Comparison of ENCODE assay signal across 8 cellular contexts in the genomic region with DNA sequence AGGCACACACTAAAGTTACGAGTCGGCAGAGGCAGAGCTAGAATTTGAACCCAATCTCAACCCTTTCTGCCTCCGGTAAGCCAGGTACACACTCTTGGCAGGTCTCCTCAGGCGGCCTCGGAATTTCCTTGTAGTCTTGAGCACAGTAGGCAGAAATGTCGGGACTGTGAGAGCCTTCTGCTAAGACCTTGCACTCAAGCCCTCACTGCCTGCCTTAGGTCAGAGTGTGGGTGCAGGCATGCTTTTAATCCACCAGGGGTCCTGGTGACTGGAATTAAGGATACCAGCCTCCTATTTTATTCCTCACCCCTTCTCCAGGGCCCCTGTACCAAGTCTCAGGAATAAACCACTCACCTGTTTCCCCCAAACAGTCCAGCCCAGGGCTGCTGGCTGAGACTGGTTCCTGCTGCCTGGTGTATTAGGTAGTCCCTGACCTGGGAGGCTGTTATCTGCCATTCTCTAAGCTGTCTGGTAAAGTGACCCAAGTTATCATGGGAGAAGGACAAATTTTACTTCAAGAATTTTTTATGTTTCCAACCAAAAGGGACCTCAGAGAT. TPM values are rescaled to one million over a fixed set of nuclear protein-coding genes. Genes with fewer than 3 reads are reported as not detected.
DNase-seq lines count a peak whose midpoint lies in the region; ATAC-seq, FAIRE-seq and TF ChIP-seq lines count a peak whose summit lies in the region.

No MANE protein-coding gene starts in this region.

- peaks cover 11 to 16% of the 10 kb centered on the region in 2 experiments for H3K79me1 ChIP-seq in IMR-90 (ENCODE audit: low read depth in 1 of 2, low read length in 2 of 2)

- H4K5ac ChIP-seq in IMR-90 (ENCODE audit: low read depth, low read length), result no peak overlapping the region

- peak overlapping the region; percentile 18 to 92; a peak in 3 of 4 replicates for H4K8ac ChIP-seq in IMR-90 (ENCODE audit: low read depth in 2 of 2, low read length in 2 of 2)

- no CpG with 5 or more reads among the region's 6 CpGs for WGBS in IMR-90 (ENCODE audit: extremely low coverage in 2 of 2, insufficient read length in 1 of 2), 2 experiments
- WGBS in GM12878 (ENCODE audit: insufficient coverage, insufficient replicate concordance, low lambda C conversion rate, missing lambda C conversion rate), result 4% methylated on average over 6 of the region's 6 CpGs

- RAD21 ChIA-PET in GM12878 (lab: Charles Lee; ENCODE audit: unreplicated experiment), result interaction anchor here (0.7 to 2.5 kb wide), 13 partner anchors 10 to 437 kb away, joined by 3 to 19 read pairs (median 5); no protein-coding TSS in a partner anchor

- FAIRE-seq in GM12878 (lab: Jason Lieb, UNC), result peak; percentile 71

- TF ChIP-seq POLR2A in IMR-90 (IDR thresholded peaks at IDR 0.05; ENCODE audit: low read depth, low read length), result no peak
- TF ChIP-seq POLR2A in GM12878 (IDR thresholded peaks at IDR 0.05; ENCODE audit: low read depth, low read length), result no peak

- intact Hi-C loops in IMR-90 (cut with micrococcal nuclease), result no loop called here
- intact Hi-C loops in GM12878 (cut with micrococcal nuclease; ENCODE audit: unreplicated experiment), result loop anchor here (1.0 to 5.0 kb wide), 4 partner anchors 19 to 351 kb away; partner anchors contain the start of gene CALU

- no peak overlapping the region for H2BK20ac ChIP-seq in IMR-90 (ENCODE audit: low read depth, low read length)

- TF ChIP-seq CTCF in IMR-90 (conservative IDR thresholded peaks at IDR 0.05; ENCODE audit: low read depth, low read length) (peak; percentile 61), GM12878 (IDR thresholded peaks at IDR 0.05 in 2 of 3, conservative IDR thresholded peaks at IDR 0.05 in 1 of 3; ENCODE audit: control insufficient read depth in 2 of 3, extremely low read depth in 1 of 3, insufficient read depth in 1 of 3, low read depth in 3 of 3, low read length in 3 of 3) (peak; percentile 44 to 61 (median 61))

- H3K27ac ChIP-seq in IMR-90 (ENCODE audit: insufficient read depth, low read length) (peak overlapping the region; percentile 74), GM12878 (ENCODE audit: control insufficient read depth, insufficient read depth) (peak overlapping the region; percentile 62)

- peak; percentile 22 for ATAC-seq in GM21423 (IDR thresholded peaks at IDR 0.05; ENCODE audit: unreplicated experiment)
- peak; percentile 46 for ATAC-seq in IMR-90 (ENCODE audit: low read depth)
- ATAC-seq in GM12878, result peak; percentile 84

- no peak overlapping the region for H3K18ac ChIP-seq in IMR-90 (ENCODE audit: low read depth, low read length)

- H3K79me2 ChIP-seq in GM12878 (ENCODE audit: control insufficient read depth, insufficient read depth, low read length), result peaks cover 18% of the 10 kb centered on the region

- H3K23ac ChIP-seq in IMR-90 (ENCODE audit: low read depth, low read length), result peak overlapping the region; percentile 87

- no TSS peak for BruUV-seq in IMR-90 (replicated peaks; lab: Mats Ljungman, UMichigan)
- TSS peak; percentile 76 for BruUV-seq in GM12878 (replicated peaks; lab: Mats Ljungman, UMichigan)

- H2AK5ac ChIP-seq in IMR-90 (ENCODE audit: low read depth, low read length), result peak overlapping the region; percentile 82

- H3K9me3 ChIP-seq in IMR-90 (ENCODE audit: control insufficient read depth, insufficient read depth, low read length) (no peaks in the 10 kb centered on the region), GM12878 (replicated peaks; ENCODE audit: control insufficient read depth, insufficient read depth, low read length) (no peaks in the 10 kb centered on the region)

- SMC1A ChIA-PET in GM12878 (lab: Charles Lee; ENCODE audit: uncharacterized antibody, unreplicated experiment), result interaction anchor here (0.6 to 3.2 kb wide), 15 partner anchors 8 to 347 kb away, joined by 3 to 32 read pairs (median 4); no protein-coding TSS in a partner anchor

- H3K4me3 ChIP-seq in IMR-90 (ENCODE audit: insufficient read depth, low read depth, low read length) (peak overlapping the region; percentile 66), GM12878 (peak overlapping the region; percentile 84)

- TF ChIP-seq RAD21 in IMR-90 (IDR thresholded peaks at IDR 0.05; ENCODE audit: low read length) (peak; percentile 45), GM12878 (IDR thresholded peaks at IDR 0.05; ENCODE audit: insufficient read depth, low read depth, low read length) (no peak; the same call in 1 of the 2 replicates)

- dilution Hi-C loops in IMR-90 (cut with HindIII; ENCODE audit: low sequenced_read_pairs, unreplicated experiment), result no loop called here

- peak overlapping the region; percentile 75 for H3K4ac ChIP-seq in IMR-90 (ENCODE audit: low read depth, low read length)

- H3K4me2 ChIP-seq in IMR-90 (ENCODE audit: low read depth, low read length), result peak overlapping the region; percentile 79
- H3K4me2 ChIP-seq in GM12878 (ENCODE audit: control insufficient read depth, insufficient read depth), result peak overlapping the region; percentile 97

- peak overlapping the region; percentile 61 for H2BK5ac ChIP-seq in IMR-90 (ENCODE audit: low read depth, low read length, poor library complexity, severe bottlenecking)

- H3K56ac ChIP-seq in IMR-90 (ENCODE audit: extremely low read depth, insufficient read depth, low read length), result peak overlapping the region; percentile 75; the same call in 1 of the 2 replicates

- TF ChIP-seq EP300 in GM12878 (IDR thresholded peaks at IDR 0.05; ENCODE audit: borderline replicate concordance in 1 of 2, control insufficient read depth in 1 of 2, low read depth in 2 of 2, low read length in 2 of 2), result no peak

- DNase-seq in DMS53 treated with DMSO at 0.1 percent for 48 hours (lab: John Stamatoyannopoulos, UW; ENCODE audit: unreplicated experiment), result peak; percentile 60
- peak; percentile 74 for DNase-seq in IMR-90
- peak; percentile 75 for DNase-seq in SK-MEL-5 (ENCODE audit: low read depth, low spot score)
- no peak for DNase-seq in GM12878 (ENCODE audit: low read depth, low spot score)
- DNase-seq in islet precursor cell, result peak; percentile 83
- DNase-seq in stimulated activated CD4-positive, alpha-beta T cell treated with anti-CD3 and anti-CD28 coated beads, Interleukin-1b, Interleukin-23, amount 100 ng/mL, for 48 hours, result peak; percentile 52
- DNase-seq in hippocampal formation (lab: John Stamatoyannopoulos, UW), result no peak

- CTCF ChIA-PET in IMR-90 (lab: Yijun Ruan, JAX), result interaction anchor here (0.7 to 2.0 kb wide), 3 partner anchors 17 to 63 kb away, joined by 3 to 5 read pairs (median 4); no protein-coding TSS in a partner anchor
- CTCF ChIA-PET in GM12878 (lab: Yijun Ruan, JAX), result interaction anchor here (0.5 to 5.5 kb wide), 26 partner anchors 10 to 466 kb away, joined by 3 to 72 read pairs (median 4); partner anchors contain the start of genes AHCYL2 and CALU

- in situ Hi-C loops in IMR-90 (cut with MboI; ENCODE audit: low sequenced_read_pairs), result no loop called here
- in situ Hi-C loops in SK-MEL-5 (cut with HindIII; ENCODE audit: low pct_unique_long_range_greater_than_20kb, low sequenced_read_pairs), result no loop called here
- in situ Hi-C loops in GM12878 (cut with MboI), result no loop called here

- H3K9ac ChIP-seq in IMR-90 (ENCODE audit: low read depth, low read length), result peak overlapping the region; percentile 88
- peak overlapping the region; percentile 75 for H3K9ac ChIP-seq in GM12878 (ENCODE audit: control insufficient read depth, insufficient read depth, low read length)

- H3K27me3 ChIP-seq in IMR-90 (ENCODE audit: control insufficient read depth, insufficient read depth, low read length), result no peaks in the 10 kb centered on the region; the same call in 1 of the 2 replicates
- H3K27me3 ChIP-seq in GM12878 (replicated peaks in 1 of 2; ENCODE audit: control insufficient read depth in 2 of 2, insufficient read depth in 2 of 2, low read length in 1 of 2), result no peaks in the 10 kb centered on the region

- peak overlapping the region; percentile 1; the same call in 1 of the 2 replicates for H4K91ac ChIP-seq in IMR-90 (ENCODE audit: insufficient read depth, low read depth, low read length)

- peak overlapping the region; percentile 93 for H2AFZ ChIP-seq in IMR-90 (replicated peaks; ENCODE audit: low read length, poor library complexity)
- H2AFZ ChIP-seq in GM12878 (ENCODE audit: control insufficient read depth, low read depth, low read length), result peak overlapping the region; percentile 92

- POLR2A ChIA-PET in IMR-90 (lab: Charles Lee; ENCODE audit: unreplicated experiment) (interaction anchor here (1.1 kb wide), 1 partner anchor 36 kb away, joined by 3 read pairs; no protein-coding TSS in a partner anchor), GM12878 (lab: Charles Lee) (interaction anchor here (0.9 to 2.4 kb wide), 3 partner anchors 8 to 76 kb away, joined by 3 to 8 read pairs (median 5); no protein-coding TSS in a partner anchor)

- H4K20me1 ChIP-seq in IMR-90 (ENCODE audit: insufficient read depth, low read length) (peaks cover 38% of the 10 kb centered on the region), GM12878 (ENCODE audit: control insufficient read depth, insufficient read depth) (no peaks in the 10 kb centered on the region)

- H2BK15ac ChIP-seq in IMR-90 (ENCODE audit: low read depth, low read length), result no peak overlapping the region

- H3K36me3 ChIP-seq in IMR-90 (ENCODE audit: control insufficient read depth, insufficient read depth, low read length), result peaks cover 26% of the 10 kb centered on the region
- no peaks in the 10 kb centered on the region; a peak in 2 of 4 replicates for H3K36me3 ChIP-seq in GM12878 (ENCODE audit: control insufficient read depth in 2 of 2, insufficient read depth in 2 of 2, low read length in 1 of 2)

- H3K9me1 ChIP-seq in IMR-90 (ENCODE audit: insufficient read depth, low read length), result peaks cover 5% of the 10 kb centered on the region; the same call in 1 of the 2 replicates

- H3K4me1 ChIP-seq in IMR-90 (ENCODE audit: control insufficient read depth, insufficient read depth, low read length) (peaks cover 2% of the 10 kb centered on the region), GM12878 (ENCODE audit: control insufficient read depth, insufficient read depth, low read length) (peaks cover 8% of the 10 kb centered on the region; the same call in 1 of the 2 replicates)

- peak overlapping the region; percentile 8; the same call in 1 of the 2 replicates for H2BK120ac ChIP-seq in IMR-90 (ENCODE audit: low read depth, low read length)

- H2AK9ac ChIP-seq in IMR-90 (replicated peaks; ENCODE audit: low read depth, low read length, poor library complexity), result peak overlapping the region; percentile 93

- peak overlapping the region; percentile 92 for H3K14ac ChIP-seq in IMR-90 (replicated peaks; ENCODE audit: low read depth, low read length)

RNA-seq across cellular contexts. Expression of gene ATP6V1F, which starts 0.9 kb away (rescaled TPM):
- 61.1 and 104 TPM in 2 replicates for total RNA-seq in IMR-90 (2012; rRNA removed)
- 321 and 346 TPM in 2 replicates for polyA plus RNA-seq in IMR-90 (2012; rRNA removed)
- 128 and 421 TPM in 2 replicates for polyA plus RNA-seq in IMR-90 (2012; cell fraction: cytosol; rRNA removed)
- 84.2 and 106 TPM in 2 replicates for polyA plus RNA-seq in IMR-90 (2012; cell fraction: nucleus; rRNA removed; ENCODE audit: low replicate concordance)
- total RNA-seq in SK-MEL-5 (2014; rRNA removed; shearing (Covaris generic)), result 318 and 339 TPM in 2 replicates
- 339 and 433 TPM in 2 replicates for polyA plus RNA-seq in SK-MEL-5 (2015; cell fraction: cytosol; rRNA removed)
- polyA plus RNA-seq in SK-MEL-5 (2015; cell fraction: nucleus; rRNA removed), result 26.0 and 33.7 TPM in 2 replicates
- 10.0 and 12.5 TPM in 2 replicates for total RNA-seq in GM12878 (2013; cell fraction: nucleolus; rRNA removed)
- 123 and 126 TPM in 2 replicates for total RNA-seq in GM12878 (2014; rRNA removed)
- 108 and 111 TPM in 2 replicates for total RNA-seq in GM12878 (2014; rRNA removed; fragmentation: Illumina TruSeq; extraction: Trizol)
- 143 and 155 TPM in 2 replicates for total RNA-seq in GM12878 (2021)
- polyA plus RNA-seq in GM12878 (2011; ENCODE audit: low read depth), result 304 TPM
- 121 and 194 TPM in 2 replicates for polyA plus RNA-seq in GM12878 (2011; rRNA removed)
- polyA plus RNA-seq in GM12878 (2011; cell fraction: cytosol; rRNA removed), result 318 and 402 TPM in 2 replicates
- 124 and 144 TPM in 2 replicates for polyA plus RNA-seq in GM12878 (2011; cell fraction: nucleus; rRNA removed)
- 206 and 310 TPM in 2 replicates for polyA plus RNA-seq in GM12878 (2012)
- polyA plus RNA-seq in GM12878 (2014; fragmentation: Illumina TruSeq; extraction: Trizol), result 62.7 and 179 TPM in 2 replicates
- polyA plus RNA-seq in GM12878 (2014; fragmentation: Nextera tagmentation; extraction: Ambion mirVana), result 100 to 1,000 TPM; 246 to 343 TPM
- polyA plus RNA-seq in GM12878 (2014; rRNA removed), result 211 and 223 TPM in 2 replicates
- 100 to 1,000 TPM; 286 TPM for polyA plus RNA-seq in GM12878 (2016; fragmentation: Nextera tagmentation; extraction: Ambion mirVana)
- 40.6 and 67.1 TPM in 2 replicates for polyA minus RNA-seq in GM12878 (2011; rRNA and poly(A)+ RNA removed)
- polyA minus RNA-seq in GM12878 (2011; cell fraction: cytosol; rRNA and poly(A)+ RNA removed), result 18.7 and 20.3 TPM in 2 replicates
- 17.5 and 22.7 TPM in 2 replicates for polyA minus RNA-seq in GM12878 (2011; cell fraction: nucleus; rRNA and poly(A)+ RNA removed)

RNA-seq across cellular contexts. Expression of gene FLNC, which starts 33.3 kb away (rescaled TPM):
- total RNA-seq in IMR-90 (2012; rRNA removed) (116 and 139 TPM in 2 replicates), GM12878 (2014; rRNA removed) (0.05 and 0.11 TPM in 2 replicates), GM12878 (2014; rRNA removed; fragmentation: Illumina TruSeq; extraction: Trizol) (0.09 TPM in 1 of 2 replicates, not detected in the other), GM12878 (2021) (0.21 and 0.32 TPM in 2 replicates)
- polyA plus RNA-seq in IMR-90 (2012; rRNA removed) (154 and 167 TPM in 2 replicates), GM12878 (2011; rRNA removed) (not detected in 2 replicates), GM12878 (2014; fragmentation: Illumina TruSeq; extraction: Trizol) (0.01 TPM in 1 of 2 replicates, not detected in the other), GM12878 (2014; fragmentation: Nextera tagmentation; extraction: Ambion mirVana) (under 1 TPM in 1 of 2 experiments, not detected in 1; 0.02 TPM), GM12878 (2014; rRNA removed) (0.01 and 0.06 TPM in 2 replicates), GM12878 (2016; fragmentation: Nextera tagmentation; extraction: Ambion mirVana) (under 1 TPM; 0.03 to 0.08 TPM)
- polyA plus RNA-seq in IMR-90 (2012; cell fraction: cytosol; rRNA removed), result 67.5 and 137 TPM in 2 replicates
- polyA plus RNA-seq in IMR-90 (2012; cell fraction: nucleus; rRNA removed; ENCODE audit: low replicate concordance), result 165 and 525 TPM in 2 replicates
- 0.05 and 0.11 TPM in 2 replicates for total RNA-seq in SK-MEL-5 (2014; rRNA removed; shearing (Covaris generic))
- polyA plus RNA-seq in SK-MEL-5 (2015; cell fraction: cytosol; rRNA removed), result 0.13 TPM in 2 replicates
- polyA plus RNA-seq in SK-MEL-5 (2015; cell fraction: nucleus; rRNA removed), result not detected in 2 replicates
- total RNA-seq in GM12878 (2013; cell fraction: nucleolus; rRNA removed), result 0.04 TPM in 1 of 2 replicates, not detected in the other
- polyA plus RNA-seq in GM12878 (2011; ENCODE audit: low read depth), result 0.07 TPM
- polyA plus RNA-seq in GM12878 (2011; cell fraction: cytosol; rRNA removed), result not detected in 2 replicates
- polyA plus RNA-seq in GM12878 (2011; cell fraction: nucleus; rRNA removed), result 0.03 TPM in 1 of 2 replicates, not detected in the other
- 0.12 and 0.17 TPM in 2 replicates for polyA plus RNA-seq in GM12878 (2012)
- 0.05 and 0.07 TPM in 2 replicates for polyA minus RNA-seq in GM12878 (2011; rRNA and poly(A)+ RNA removed)
- polyA minus RNA-seq in GM12878 (2011; cell fraction: cytosol; rRNA and poly(A)+ RNA removed), result 0.13 TPM in 1 of 2 replicates, not detected in the other
- 0.19 TPM in 1 of 2 replicates, not detected in the other for polyA minus RNA-seq in GM12878 (2011; cell fraction: nucleus; rRNA and poly(A)+ RNA removed)

RNA-seq across cellular contexts. Expression of gene KCP, which starts 47.0 kb away (rescaled TPM):
- total RNA-seq in IMR-90 (2012; rRNA removed) (not detected in 2 replicates), GM12878 (2014; rRNA removed) (2.9 and 4.2 TPM in 2 replicates), GM12878 (2014; rRNA removed; fragmentation: Illumina TruSeq; extraction: Trizol) (1.1 and 1.4 TPM in 2 replicates), GM12878 (2021) (5.6 and 7.8 TPM in 2 replicates)
- polyA plus RNA-seq in IMR-90 (2012; rRNA removed) (0.03 and 0.07 TPM in 2 replicates), GM12878 (2011; rRNA removed) (0.45 and 0.76 TPM in 2 replicates), GM12878 (2014; fragmentation: Illumina TruSeq; extraction: Trizol) (0.48 and 1.0 TPM in 2 replicates), GM12878 (2014; fragmentation: Nextera tagmentation; extraction: Ambion mirVana) (under 1 TPM; 0.05 to 0.35 TPM), GM12878 (2014; rRNA removed) (6.0 and 7.6 TPM in 2 replicates), GM12878 (2016; fragmentation: Nextera tagmentation; extraction: Ambion mirVana) (1 to 10 TPM; 4.0 to 4.3 TPM)
- polyA plus RNA-seq in IMR-90 (2012; cell fraction: cytosol; rRNA removed), result 0.03 TPM in 1 of 2 replicates, not detected in the other
- 0.17 and 0.33 TPM in 2 replicates for polyA plus RNA-seq in IMR-90 (2012; cell fraction: nucleus; rRNA removed; ENCODE audit: low replicate concordance)
- total RNA-seq in SK-MEL-5 (2014; rRNA removed; shearing (Covaris generic)), result 0.03 and 0.13 TPM in 2 replicates
- polyA plus RNA-seq in SK-MEL-5 (2015; cell fraction: cytosol; rRNA removed), result 0.23 and 0.30 TPM in 2 replicates
- 3.2 and 5.4 TPM in 2 replicates for polyA plus RNA-seq in SK-MEL-5 (2015; cell fraction: nucleus; rRNA removed)
- total RNA-seq in GM12878 (2013; cell fraction: nucleolus; rRNA removed), result 6.2 and 7.5 TPM in 2 replicates
- 1.4 TPM for polyA plus RNA-seq in GM12878 (2011; ENCODE audit: low read depth)
- polyA plus RNA-seq in GM12878 (2011; cell fraction: cytosol; rRNA removed), result 1.0 and 1.9 TPM in 2 replicates
- 17.7 and 21.9 TPM in 2 replicates for polyA plus RNA-seq in GM12878 (2011; cell fraction: nucleus; rRNA removed)
- polyA plus RNA-seq in GM12878 (2012), result 2.9 and 3.4 TPM in 2 replicates
- 1.1 and 2.2 TPM in 2 replicates for polyA minus RNA-seq in GM12878 (2011; rRNA and poly(A)+ RNA removed)
- polyA minus RNA-seq in GM12878 (2011; cell fraction: cytosol; rRNA and poly(A)+ RNA removed), result 0.21 and 1.5 TPM in 2 replicates
- 3.5 and 6.1 TPM in 2 replicates for polyA minus RNA-seq in GM12878 (2011; cell fraction: nucleus; rRNA and poly(A)+ RNA removed)

Comparison
In these comparisons a context has a peak if more than half of its experiments do, and no peak if none do; other contexts are left out.
1. DNase-seq: peak in DMS53 treated with DMSO at 0.1 percent for 48 hours (single experiment), IMR-90 (single experiment), SK-MEL-5 (single experiment), islet precursor cell (single experiment) and stimulated activated CD4-positive, alpha-beta T cell treated with anti-CD3 and anti-CD28 coated beads, Interleukin-1b, Interleukin-23, amount 100 ng/mL, for 48 hours (single experiment); none in GM12878 (single experiment) and hippocampal formation (0 of 2).
2. ATAC-seq: peak in every context shown above with its lines; median percentile 84 in GM12878; 46 in IMR-90; 22 in GM21423.
3. RNA of gene FLNC, which starts 33.3 kb away (total RNA-seq): 116 to 139 TPM in IMR-90; 0.04 to 0.32 TPM in GM12878 and 0.05 to 0.11 TPM in SK-MEL-5; every median in the first group is over 10 times any median in the second.